In the genomic region with DNA sequence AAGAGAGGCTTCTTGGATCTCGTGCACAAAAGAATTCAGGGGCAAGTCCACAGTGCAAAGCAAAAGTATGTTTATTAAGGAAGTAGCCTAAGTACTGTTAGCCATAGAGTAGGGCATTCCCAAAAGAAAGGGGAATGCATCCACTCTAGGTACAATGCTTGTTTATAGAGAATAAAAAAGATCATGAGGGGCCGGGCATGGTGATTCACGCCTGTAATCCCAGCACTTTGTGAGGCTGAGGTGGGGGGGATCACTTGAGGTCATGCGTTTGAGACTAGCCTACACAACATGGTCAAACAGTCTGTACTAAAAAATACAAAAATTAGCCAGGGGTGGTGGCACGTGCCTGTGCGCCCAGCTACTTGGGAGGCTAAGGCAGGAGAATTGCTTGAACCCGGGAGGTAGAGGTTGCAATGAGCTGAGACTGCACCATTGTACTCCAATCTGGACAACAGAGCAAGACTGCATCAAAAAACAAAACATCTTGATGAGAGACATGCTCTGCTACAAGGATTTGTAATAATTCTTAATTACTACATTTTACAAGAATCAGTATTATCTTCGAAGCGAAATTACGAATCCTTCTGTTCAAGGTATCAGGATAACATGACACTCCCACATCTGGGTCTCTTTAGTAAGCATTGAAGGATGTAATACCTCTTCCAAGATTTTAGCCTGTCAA, we compare ENCODE assay signal across 16 cellular contexts.
"Had no signal": no experiment of that assay in that cellular context is flagged by ENCODE, and none has a peak within 500 bp of the region (broad histone marks: within the 10 kb centered on the region; RNA-seq: fewer than 3 reads in every experiment).

No MANE protein-coding gene starts in this region.

- H3K4me1 ChIP-seq: adrenal gland, foreskin keratinocyte, lower lobe of right lung, spleen had no signal

- H3K4me3 Mint-ChIP-seq: activated CD8-positive, alpha-beta T cell treated with anti-CD3 and anti-CD28 coated beads, Interleukin-2, amount 10 ng/mL, durations not matched to agents 7 days and 5 days; mesothelial cell of epicardium; nephron progenitor cell; T-helper 1 cell treated with Interleukin-12 subunit alpha and Interleukin-12 subunit beta and Interleukin-4 antibody, amounts not matched to agents 30 μg/mL and 1 μg/mL, for 36 hours had no signal

- H3K9me3 ChIP-seq: adrenal gland, lower lobe of right lung, thoracic aorta had no signal

- H3K36me3 ChIP-seq: adrenal gland, cardiac muscle cell, lower lobe of right lung, spleen, thoracic aorta had no signal

- H3K4me3 ChIP-seq: adrenal gland, cardiac muscle cell, lower lobe of right lung, spleen, thoracic aorta had no signal

- H3K36me3 Mint-ChIP-seq: mesothelial cell of epicardium had no signal

- ATAC-seq: activated CD8-positive, alpha-beta T cell treated with anti-CD3 and anti-CD28 coated beads, Interleukin-2, amount 10 ng/mL, durations not matched to agents 7 days and 5 days; left cardiac atrium; lower lobe of right lung; sciatic nerve; SK-N-SH treated with all-trans-retinoic acid at 6 μM for 48 hours had no signal

- FAIRE-seq: colon had no signal

- H3K27me3 ChIP-seq: adrenal gland, cardiac muscle cell, foreskin keratinocyte had no signal

- DNase-seq: activated CD8-positive, alpha-beta memory T cell treated with anti-CD3 and anti-CD28 coated beads, Interleukin-2, amount 50 U/mL, for 4 hours; activated CD8-positive, alpha-beta T cell treated with anti-CD3 and anti-CD28 coated beads, Interleukin-2, amount 10 ng/mL, durations not matched to agents 7 days and 5 days; activated naive CD4-positive, alpha-beta T cell; adrenal gland; left cardiac atrium; lower lobe of right lung; nephron progenitor cell; spleen had no signal

- H3K27ac Mint-ChIP-seq: activated CD8-positive, alpha-beta T cell treated with anti-CD3 and anti-CD28 coated beads, Interleukin-2, amount 10 ng/mL, durations not matched to agents 7 days and 5 days; mesothelial cell of epicardium; nephron progenitor cell; T-helper 1 cell treated with Interleukin-12 subunit alpha and Interleukin-12 subunit beta and Interleukin-4 antibody, amounts not matched to agents 30 μg/mL and 1 μg/mL, for 36 hours had no signal

- H3K4me1 Mint-ChIP-seq: mesothelial cell of epicardium, nephron progenitor cell had no signal

- H3K27ac ChIP-seq: adrenal gland, cardiac muscle cell, foreskin keratinocyte, lower lobe of right lung, spleen, thoracic aorta had no signal
